In genomic region chr2:84925724-84926376, GRCh38 we compare ENCODE assay signal across 8 cellular contexts. TPM values are rescaled to one million over a fixed set of nuclear protein-coding genes. Genes with fewer than 3 reads are reported as not detected.
DNase-seq lines count a peak whose midpoint lies in the region; ATAC-seq, FAIRE-seq and TF ChIP-seq lines count a peak whose summit lies in the region.

No MANE protein-coding gene starts in this region.

- H3K18ac ChIP-seq in neuronal stem cell (ENCODE audit: low read length), result no peak overlapping the region

- FAIRE-seq in H54 (lab: Jason Lieb, UNC), result peak; percentile 98

- no peak overlapping the region for H3K27ac ChIP-seq in neuronal stem cell (replicated peaks; ENCODE audit: low read length)
- H3K27ac ChIP-seq in subcutaneous abdominal adipose tissue (ENCODE audit: low read depth, low read length), result no peak overlapping the region

- H3K4me2 ChIP-seq in neuronal stem cell (ENCODE audit: insufficient read depth, low read length, poor library complexity, severe bottlenecking), result peak overlapping the region; percentile 41

- TF ChIP-seq POLR2A in H54 (IDR thresholded peaks at IDR 0.05; ENCODE audit: low read depth, low read length), result no peak; the same call in 1 of the 2 replicates

- H3K9me3 ChIP-seq in neuronal stem cell (replicated peaks in 1 of 2; ENCODE audit: control insufficient read depth in 2 of 2, insufficient read depth in 1 of 2, low read depth in 1 of 2, low read length in 2 of 2) (no peaks in the 10 kb centered on the region), subcutaneous abdominal adipose tissue (ENCODE audit: control insufficient read depth in 5 of 5, low read length in 5 of 5) (no peaks in the 10 kb centered on the region)

- H3K14ac ChIP-seq in neuronal stem cell (ENCODE audit: low read length), result no peak overlapping the region

- H2BK5ac ChIP-seq in neuronal stem cell (ENCODE audit: low read length), result no peak overlapping the region

- peak overlapping the region; percentile 96 for H2AFZ ChIP-seq in neuronal stem cell (ENCODE audit: low read length)

- H3K4me1 Mint-ChIP-seq in activated T-helper 17 cell treated with anti-CD3 and anti-CD28 coated beads, Interleukin-2, amount 50 U/mL, for 72 hours, result peaks cover 25% of the 10 kb centered on the region

- peak overlapping the region; percentile 48 for H3K23ac ChIP-seq in neuronal stem cell (ENCODE audit: low read depth, low read length, poor library complexity)

- H2BK120ac ChIP-seq in neuronal stem cell (ENCODE audit: low read depth, low read length), result no peak overlapping the region

- H3K79me1 ChIP-seq in neuronal stem cell (ENCODE audit: low read depth, low read length), result no peaks in the 10 kb centered on the region

- H2BK12ac ChIP-seq in neuronal stem cell (ENCODE audit: low read length), result peak overlapping the region; percentile 3

- H3K36me3 ChIP-seq in neuronal stem cell (replicated peaks in 1 of 2; ENCODE audit: control insufficient read depth in 2 of 2, insufficient read depth in 2 of 2, low read length in 2 of 2), result no peaks in the 10 kb centered on the region
- no peaks in the 10 kb centered on the region for H3K36me3 ChIP-seq in subcutaneous abdominal adipose tissue (ENCODE audit: control insufficient read depth in 5 of 5, insufficient read depth in 5 of 5, low read length in 5 of 5)

- no peaks in the 10 kb centered on the region for H3K27me3 ChIP-seq in neuronal stem cell (ENCODE audit: control insufficient read depth in 3 of 3, insufficient read depth in 3 of 3, low read depth in 1 of 3, low read length in 3 of 3)
- no peaks in the 10 kb centered on the region for H3K27me3 ChIP-seq in subcutaneous abdominal adipose tissue (ENCODE audit: control insufficient read depth in 5 of 5, insufficient read depth in 4 of 5, low read length in 5 of 5)

- H4K8ac ChIP-seq in neuronal stem cell (ENCODE audit: low read depth, low read length), result no peak overlapping the region

- H2AK5ac ChIP-seq in neuronal stem cell (ENCODE audit: low read depth, low read length), result no peak overlapping the region

- DNase-seq in ELR (ENCODE audit: low read depth) (peak; percentile 98), H54 (ENCODE audit: insufficient read length, low spot score) (peak; percentile 70), LoVo (ENCODE audit: low spot score) (peak; percentile 99), RPMI8226 (peak; percentile 98), fibroblast of the conjunctiva (ENCODE audit: low read depth) (peak; percentile 83), neuronal stem cell (ENCODE audit: low spot score) (peak; percentile 90)

- H3K9ac ChIP-seq in neuronal stem cell (ENCODE audit: low read depth, low read length, poor library complexity) (no peak overlapping the region), subcutaneous abdominal adipose tissue (ENCODE audit: low read length in 5 of 5) (no peak overlapping the region)

- peak overlapping the region; percentile 23 to 69 for H3K4me3 ChIP-seq in neuronal stem cell (ENCODE audit: low read length in 2 of 2)
- H3K4me3 ChIP-seq in subcutaneous abdominal adipose tissue (ENCODE audit: low read depth in 1 of 5, low read length in 5 of 5), result peak overlapping the region; percentile 49 to 74 (median 58)

- H3K4me1 ChIP-seq in neuronal stem cell (ENCODE audit: control insufficient read depth in 2 of 2, insufficient read depth in 1 of 2, low read depth in 1 of 2, low read length in 2 of 2) (peaks cover 0 to 5% of the 10 kb centered on the region in 2 donors), subcutaneous abdominal adipose tissue (ENCODE audit: control insufficient read depth in 5 of 5, insufficient read depth in 5 of 5, low read length in 5 of 5) (peaks cover 3 to 26% (median 25%) of the 10 kb centered on the region in 5 donors)

- H4K91ac ChIP-seq in neuronal stem cell (ENCODE audit: low read depth, low read length, poor library complexity), result no peak overlapping the region

- H3K27ac Mint-ChIP-seq in activated T-helper 17 cell treated with anti-CD3 and anti-CD28 coated beads, Interleukin-2, amount 50 U/mL, for 72 hours, result peak overlapping the region; percentile 91

- no peak overlapping the region for H3K4ac ChIP-seq in neuronal stem cell (ENCODE audit: low read length)

- ATAC-seq in activated T-helper 17 cell treated with anti-CD3 and anti-CD28 coated beads, Interleukin-2, amount 50 U/mL, for 72 hours (replicated peaks), result peak; percentile 83

- peak overlapping the region; percentile 94 for H3K4me3 Mint-ChIP-seq in activated T-helper 17 cell treated with anti-CD3 and anti-CD28 coated beads, Interleukin-2, amount 50 U/mL, for 72 hours

- H3K9me3 Mint-ChIP-seq in activated T-helper 17 cell treated with anti-CD3 and anti-CD28 coated beads, Interleukin-2, amount 50 U/mL, for 72 hours, result no peaks in the 10 kb centered on the region

- H3K36me3 Mint-ChIP-seq in activated T-helper 17 cell treated with anti-CD3 and anti-CD28 coated beads, Interleukin-2, amount 50 U/mL, for 72 hours (ENCODE audit: low read depth), result peaks cover 13% of the 10 kb centered on the region

- no CpG with 5 or more reads among the region's 34 CpGs for WGBS in neuronal stem cell (ENCODE audit: extremely low coverage in 2 of 2, insufficient read length in 2 of 2, insufficient replicate concordance in 1 of 2), 2 donors

- H3K27me3 Mint-ChIP-seq in activated T-helper 17 cell treated with anti-CD3 and anti-CD28 coated beads, Interleukin-2, amount 50 U/mL, for 72 hours, result no peaks in the 10 kb centered on the region

- no peak overlapping the region for H2BK15ac ChIP-seq in neuronal stem cell (ENCODE audit: low read length)

RNA-seq across cellular contexts. Expression of gene TMSB10, which starts 20.4 kb away (rescaled TPM):
- 1,000 to 10,000 TPM; 2,616 to 3,068 TPM for total RNA-seq in activated T-helper 17 cell treated with anti-CD3 and anti-CD28 coated beads, Interleukin-2, amount 50 U/mL, for 72 hours
- 1,798 TPM for polyA plus RNA-seq in neuronal stem cell (2013, experiment 1 of 2)
- 1,767 TPM for polyA plus RNA-seq in neuronal stem cell (2013, experiment 2 of 2)

RNA-seq across cellular contexts. Expression of gene TRABD2A, which starts 45.0 kb away (rescaled TPM):
- total RNA-seq in activated T-helper 17 cell treated with anti-CD3 and anti-CD28 coated beads, Interleukin-2, amount 50 U/mL, for 72 hours, result 10 to 100 TPM; 28.6 to 32.3 TPM
- 11.7 TPM for polyA plus RNA-seq in neuronal stem cell (2013, experiment 1 of 2)
- polyA plus RNA-seq in neuronal stem cell (2013, experiment 2 of 2), result 11.8 TPM

RNA-seq across cellular contexts. Expression of gene KCMF1, which starts 45.1 kb away (rescaled TPM):
- total RNA-seq in activated T-helper 17 cell treated with anti-CD3 and anti-CD28 coated beads, Interleukin-2, amount 50 U/mL, for 72 hours, result 100 to 1,000 TPM in 1 of 2 donors, 10 to 100 TPM in 1; 77.3 to 108 TPM
- 41.2 TPM for polyA plus RNA-seq in neuronal stem cell (2013, experiment 1 of 2)
- 37.1 TPM for polyA plus RNA-seq in neuronal stem cell (2013, experiment 2 of 2)
